In genomic region chr17:57008958-57009357, GRCh38 we compare ENCODE assay signal across 2 cellular contexts.
TF ChIP-seq lines count a peak whose summit lies in the region.

No MANE protein-coding gene starts in this region.

TF ChIP-seq in GM23338, 12 proteins besides CTCF, POLR2A, EP300 and RAD21:
- TF ChIP-seq CREB1 (CRISPR knock-in tag; IDR thresholded peaks at IDR 0.05; ENCODE audit: low read depth) (no peak), ZNF331 (CRISPR knock-in tag; IDR thresholded peaks at IDR 0.05; ENCODE audit: low read depth) (no peak), EZH2phosphoT487 (IDR thresholded peaks at IDR 0.05; ENCODE audit: unreplicated experiment) (no peak), ZNF114 (CRISPR knock-in tag; IDR thresholded peaks at IDR 0.05) (no peak), POLR2AphosphoS5 (IDR thresholded peaks at IDR 0.05; ENCODE audit: low read depth) (no peak), ZNF462 (CRISPR knock-in tag; IDR thresholded peaks at IDR 0.05) (no peak), EZH2 (IDR thresholded peaks at IDR 0.05; ENCODE audit: low read depth, unreplicated experiment) (no peak), NANOG (IDR thresholded peaks at IDR 0.05; ENCODE audit: borderline replicate concordance) (no peak), JUNB (IDR thresholded peaks at IDR 0.05; ENCODE audit: unreplicated experiment) (no peak), STAT1 (IDR thresholded peaks at IDR 0.05; ENCODE audit: unreplicated experiment) (no peak)
- TF ChIP-seq, protein P1, sequence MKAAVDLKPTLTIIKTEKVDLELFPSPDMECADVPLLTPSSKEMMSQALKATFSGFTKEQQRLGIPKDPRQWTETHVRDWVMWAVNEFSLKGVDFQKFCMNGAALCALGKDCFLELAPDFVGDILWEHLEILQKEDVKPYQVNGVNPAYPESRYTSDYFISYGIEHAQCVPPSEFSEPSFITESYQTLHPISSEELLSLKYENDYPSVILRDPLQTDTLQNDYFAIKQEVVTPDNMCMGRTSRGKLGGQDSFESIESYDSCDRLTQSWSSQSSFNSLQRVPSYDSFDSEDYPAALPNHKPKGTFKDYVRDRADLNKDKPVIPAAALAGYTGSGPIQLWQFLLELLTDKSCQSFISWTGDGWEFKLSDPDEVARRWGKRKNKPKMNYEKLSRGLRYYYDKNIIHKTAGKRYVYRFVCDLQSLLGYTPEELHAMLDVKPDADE (IDR thresholded peaks at IDR 0.05) = no peak
- TF ChIP-seq, protein P2, sequence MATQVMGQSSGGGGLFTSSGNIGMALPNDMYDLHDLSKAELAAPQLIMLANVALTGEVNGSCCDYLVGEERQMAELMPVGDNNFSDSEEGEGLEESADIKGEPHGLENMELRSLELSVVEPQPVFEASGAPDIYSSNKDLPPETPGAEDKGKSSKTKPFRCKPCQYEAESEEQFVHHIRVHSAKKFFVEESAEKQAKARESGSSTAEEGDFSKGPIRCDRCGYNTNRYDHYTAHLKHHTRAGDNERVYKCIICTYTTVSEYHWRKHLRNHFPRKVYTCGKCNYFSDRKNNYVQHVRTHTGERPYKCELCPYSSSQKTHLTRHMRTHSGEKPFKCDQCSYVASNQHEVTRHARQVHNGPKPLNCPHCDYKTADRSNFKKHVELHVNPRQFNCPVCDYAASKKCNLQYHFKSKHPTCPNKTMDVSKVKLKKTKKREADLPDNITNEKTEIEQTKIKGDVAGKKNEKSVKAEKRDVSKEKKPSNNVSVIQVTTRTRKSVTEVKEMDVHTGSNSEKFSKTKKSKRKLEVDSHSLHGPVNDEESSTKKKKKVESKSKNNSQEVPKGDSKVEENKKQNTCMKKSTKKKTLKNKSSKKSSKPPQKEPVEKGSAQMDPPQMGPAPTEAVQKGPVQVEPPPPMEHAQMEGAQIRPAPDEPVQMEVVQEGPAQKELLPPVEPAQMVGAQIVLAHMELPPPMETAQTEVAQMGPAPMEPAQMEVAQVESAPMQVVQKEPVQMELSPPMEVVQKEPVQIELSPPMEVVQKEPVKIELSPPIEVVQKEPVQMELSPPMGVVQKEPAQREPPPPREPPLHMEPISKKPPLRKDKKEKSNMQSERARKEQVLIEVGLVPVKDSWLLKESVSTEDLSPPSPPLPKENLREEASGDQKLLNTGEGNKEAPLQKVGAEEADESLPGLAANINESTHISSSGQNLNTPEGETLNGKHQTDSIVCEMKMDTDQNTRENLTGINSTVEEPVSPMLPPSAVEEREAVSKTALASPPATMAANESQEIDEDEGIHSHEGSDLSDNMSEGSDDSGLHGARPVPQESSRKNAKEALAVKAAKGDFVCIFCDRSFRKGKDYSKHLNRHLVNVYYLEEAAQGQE (IDR thresholded peaks at IDR 0.05; ENCODE audit: unreplicated experiment) = no peak

TF ChIP-seq in GM12878, 131 proteins besides CTCF, POLR2A, EP300 and RAD21:
- TF ChIP-seq BHLHE40 (IDR thresholded peaks at IDR 0.05; ENCODE audit: borderline replicate concordance in 1 of 2, low read depth in 2 of 2, low read length in 1 of 2) (no peak), EZH2 (IDR thresholded peaks at IDR 0.05; ENCODE audit: borderline replicate concordance, control insufficient read depth, low read depth, low read length) (no peak), ATF7 (IDR thresholded peaks at IDR 0.05; ENCODE audit: low read depth) (no peak), RUNX3 (IDR thresholded peaks at IDR 0.05; ENCODE audit: low read length) (peak; percentile 30; the same call in 1 of the 2 replicates)
- TF ChIP-seq, protein P3, sequence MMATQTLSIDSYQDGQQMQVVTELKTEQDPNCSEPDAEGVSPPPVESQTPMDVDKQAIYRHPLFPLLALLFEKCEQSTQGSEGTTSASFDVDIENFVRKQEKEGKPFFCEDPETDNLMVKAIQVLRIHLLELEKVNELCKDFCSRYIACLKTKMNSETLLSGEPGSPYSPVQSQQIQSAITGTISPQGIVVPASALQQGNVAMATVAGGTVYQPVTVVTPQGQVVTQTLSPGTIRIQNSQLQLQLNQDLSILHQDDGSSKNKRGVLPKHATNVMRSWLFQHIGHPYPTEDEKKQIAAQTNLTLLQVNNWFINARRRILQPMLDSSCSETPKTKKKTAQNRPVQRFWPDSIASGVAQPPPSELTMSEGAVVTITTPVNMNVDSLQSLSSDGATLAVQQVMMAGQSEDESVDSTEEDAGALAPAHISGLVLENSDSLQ (IDR thresholded peaks at IDR 0.05) = peak; percentile 62; the same call in 1 of the 2 replicates
TF ChIP-seq in GM12878: peak in this region for 2.
